ENCODE assay signal across 8 cellular contexts in the genomic region with DNA sequence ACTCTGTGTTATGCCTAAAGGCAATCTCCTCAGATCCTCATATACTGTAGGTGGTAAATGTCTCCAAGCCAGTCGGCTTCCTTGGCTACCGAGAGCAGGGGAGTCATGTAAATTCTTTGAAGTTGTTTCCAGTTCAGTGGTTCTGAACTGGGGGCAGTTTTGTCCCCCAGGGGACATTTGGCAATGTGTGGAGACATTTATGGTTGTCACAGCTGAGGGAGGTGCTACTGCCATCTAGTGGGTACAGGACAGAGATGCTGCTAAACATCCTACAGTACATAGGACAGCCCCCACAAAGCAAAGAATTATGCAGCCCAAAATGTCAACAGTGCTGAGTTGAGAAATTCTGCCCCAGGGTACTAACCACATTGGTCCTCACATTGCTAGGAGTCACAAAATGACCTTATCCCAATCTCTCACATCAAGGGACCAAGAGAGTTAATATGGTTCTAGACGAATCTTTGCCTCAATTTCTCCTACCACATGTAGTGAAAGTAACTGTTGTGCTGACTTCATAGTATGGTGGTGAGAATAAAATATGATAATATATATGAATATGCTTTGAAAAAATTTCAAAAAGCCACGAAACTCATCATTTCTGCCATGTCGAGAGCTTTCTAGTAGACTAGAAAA.
DNase-seq lines count a peak whose midpoint lies in the region; ATAC-seq and TF ChIP-seq lines count a peak whose summit lies in the region.

No MANE protein-coding gene starts in this region.

- no peaks in the 10 kb centered on the region for H3K9me3 ChIP-seq in PC-3 (ENCODE audit: low read length)

- H3K9me2 ChIP-seq in PC-3 (replicated peaks; ENCODE audit: low read length) = no peaks in the 10 kb centered on the region

- peak; percentile 19 for DNase-seq in NCI-H748 (lab: John Stamatoyannopoulos, UW; ENCODE audit: unreplicated experiment)
- DNase-seq in NCI-H748 treated with DMSO at 0.1 percent for 48 hours (lab: John Stamatoyannopoulos, UW) = no peak
- peak; percentile 49 for DNase-seq in PC-3
- peak; percentile 46 for DNase-seq in endothelial cell (ENCODE audit: low spot score)
- DNase-seq in myocyte (ENCODE audit: low read depth) = peak; percentile 76
- no peak for DNase-seq in activated T-helper 1 cell treated with anti-CD3 and anti-CD28 coated beads, Interleukin-12 subunit alpha, Interleukin-12 subunit beta, Interleukin-2, Interleukin-4 antibody, amounts not matched to agents 30 ng/mL and 10 ng/mL and 1 ng/mL, durations not matched to agents 14 hours and 24 hours and 36 hours (ENCODE audit: low spot score)

- no peak overlapping the region for H3K4me3 Mint-ChIP-seq in endothelial cell (ENCODE audit: unreplicated experiment)
- H3K4me3 Mint-ChIP-seq in activated T-helper 1 cell treated with anti-CD3 and anti-CD28 coated beads, Interleukin-12 subunit alpha, Interleukin-12 subunit beta, Interleukin-2, Interleukin-4 antibody, amounts not matched to agents 30 ng/mL and 10 ng/mL and 1 ng/mL, durations not matched to agents 14 hours and 24 hours and 36 hours = no peak overlapping the region

- H3K27me3 ChIP-seq in PC-3 (ENCODE audit: low read length) = 0 out of 2 replicates have a peak, but pooled peaks cover 2% of the 10 kb centered on the region

- no peak overlapping the region for H3K27ac ChIP-seq in PC-3 (ENCODE audit: low read length)

- ATAC-seq in GM21367 (IDR thresholded peaks at IDR 0.05; ENCODE audit: unreplicated experiment) (peak; percentile 93), HG03460 (IDR thresholded peaks at IDR 0.05; ENCODE audit: unreplicated experiment) (peak; percentile 89), PC-3 (peak; percentile 81)

- H3K4me3 ChIP-seq in PC-3 (ENCODE audit: low read length) = no peak overlapping the region

- no peak overlapping the region for H3K27ac Mint-ChIP-seq in endothelial cell (ENCODE audit: unreplicated experiment)
- H3K27ac Mint-ChIP-seq in activated T-helper 1 cell treated with anti-CD3 and anti-CD28 coated beads, Interleukin-12 subunit alpha, Interleukin-12 subunit beta, Interleukin-2, Interleukin-4 antibody, amounts not matched to agents 30 ng/mL and 10 ng/mL and 1 ng/mL, durations not matched to agents 14 hours and 24 hours and 36 hours = no peak overlapping the region

- no peaks in the 10 kb centered on the region for H4K20me1 ChIP-seq in PC-3 (ENCODE audit: low read length)

- no peak overlapping the region for H2AFZ ChIP-seq in PC-3 (ENCODE audit: low read length)

- no TSS peak for BruUV-seq in PC-3 (replicated peaks; lab: Mats Ljungman, UMichigan)

- TF ChIP-seq CTCF in PC-3 (conservative IDR thresholded peaks at IDR 0.05; ENCODE audit: low read depth, low read length) (peak; percentile 76), endothelial cell (IDR thresholded peaks at IDR 0.05; ENCODE audit: unreplicated experiment) (peak; percentile 72)

- H3K36me3 Mint-ChIP-seq in endothelial cell (ENCODE audit: low read depth, unreplicated experiment) = no peaks in the 10 kb centered on the region
- no peaks in the 10 kb centered on the region for H3K36me3 Mint-ChIP-seq in activated T-helper 1 cell treated with anti-CD3 and anti-CD28 coated beads, Interleukin-12 subunit alpha, Interleukin-12 subunit beta, Interleukin-2, Interleukin-4 antibody, amounts not matched to agents 30 ng/mL and 10 ng/mL and 1 ng/mL, durations not matched to agents 14 hours and 24 hours and 36 hours (ENCODE audit: low read depth)

- H3K36me3 ChIP-seq in PC-3 (ENCODE audit: low read depth, low read length) = no peaks in the 10 kb centered on the region

- intact Hi-C loops in PC-3 (cut with micrococcal nuclease) = loop anchor here (1.0 to 5.0 kb wide), 3 partner anchors 223 to 377 kb away; no protein-coding TSS in a partner anchor
- intact Hi-C loops in activated T-helper 1 cell treated with anti-CD3 and anti-CD28 coated beads, Interleukin-12 subunit alpha, Interleukin-12 subunit beta, Interleukin-2, Interleukin-4 antibody, amounts not matched to agents 30 ng/mL and 10 ng/mL and 1 ng/mL, durations not matched to agents 14 hours and 24 hours and 36 hours (cut with micrococcal nuclease) = loop anchor here (1.0 kb wide), 1 partner anchor 223 kb away; no protein-coding TSS in a partner anchor

- H3K4me1 Mint-ChIP-seq in endothelial cell (ENCODE audit: unreplicated experiment) = peaks cover 6% of the 10 kb centered on the region
- no peaks in the 10 kb centered on the region for H3K4me1 Mint-ChIP-seq in activated T-helper 1 cell treated with anti-CD3 and anti-CD28 coated beads, Interleukin-12 subunit alpha, Interleukin-12 subunit beta, Interleukin-2, Interleukin-4 antibody, amounts not matched to agents 30 ng/mL and 10 ng/mL and 1 ng/mL, durations not matched to agents 14 hours and 24 hours and 36 hours (ENCODE audit: low read depth)

- H3K27me3 Mint-ChIP-seq in endothelial cell (ENCODE audit: unreplicated experiment) = peaks cover 1% of the 10 kb centered on the region
- H3K27me3 Mint-ChIP-seq in activated T-helper 1 cell treated with anti-CD3 and anti-CD28 coated beads, Interleukin-12 subunit alpha, Interleukin-12 subunit beta, Interleukin-2, Interleukin-4 antibody, amounts not matched to agents 30 ng/mL and 10 ng/mL and 1 ng/mL, durations not matched to agents 14 hours and 24 hours and 36 hours (ENCODE audit: insufficient read depth) = no peaks in the 10 kb centered on the region

- POLR2A ChIA-PET in PC-3 (lab: Charles Lee; ENCODE audit: unreplicated experiment) = no interaction called here

- H3K4me2 ChIP-seq in PC-3 (ENCODE audit: low read length) = no peak overlapping the region

- H3K79me2 ChIP-seq in PC-3 (ENCODE audit: low read length) = no peaks in the 10 kb centered on the region

- no peaks in the 10 kb centered on the region for H3K9me3 Mint-ChIP-seq in endothelial cell (ENCODE audit: unreplicated experiment)
- H3K9me3 Mint-ChIP-seq in activated T-helper 1 cell treated with anti-CD3 and anti-CD28 coated beads, Interleukin-12 subunit alpha, Interleukin-12 subunit beta, Interleukin-2, Interleukin-4 antibody, amounts not matched to agents 30 ng/mL and 10 ng/mL and 1 ng/mL, durations not matched to agents 14 hours and 24 hours and 36 hours = no peaks in the 10 kb centered on the region

- CTCF ChIA-PET in PC-3 (lab: Charles Lee) = no interaction called here

- no peak overlapping the region for H3K9ac ChIP-seq in PC-3 (ENCODE audit: low read length)

- no peaks in the 10 kb centered on the region for H3K4me1 ChIP-seq in PC-3 (ENCODE audit: insufficient read depth, low read length)

- no peaks in the 10 kb centered on the region for H3F3A ChIP-seq in PC-3 (ENCODE audit: low read length, unreplicated experiment)

Comparison
In these comparisons a context has a peak if more than half of its experiments do, and no peak if none do; other contexts are left out.
1. DNase-seq: peak in NCI-H748 (single experiment), PC-3 (single experiment), endothelial cell (single experiment) and myocyte (single experiment); none in NCI-H748 treated with DMSO at 0.1 percent for 48 hours (single experiment) and activated T-helper 1 cell treated with anti-CD3 and anti-CD28 coated beads, Interleukin-12 subunit alpha, Interleukin-12 subunit beta, Interleukin-2, Interleukin-4 antibody, amounts not matched to agents 30 ng/mL and 10 ng/mL and 1 ng/mL, durations not matched to agents 14 hours and 24 hours and 36 hours (single experiment).
2. Peak in every context shown above with its lines, with median percentiles within 50 percentile points of each other: ATAC-seq.